ENCODE assay signal across 8 cellular contexts in genomic region chr1:63557365-63557987, GRCh38. TPM values are rescaled to one million over a fixed set of nuclear protein-coding genes. Genes with fewer than 3 reads are reported as not detected.
DNase-seq lines count a peak whose midpoint lies in the region; ATAC-seq and TF ChIP-seq lines count a peak whose summit lies in the region.

No MANE protein-coding gene starts in this region.

- no peaks in the 10 kb centered on the region for H3K27me3 ChIP-seq in dorsolateral prefrontal cortex
- no peaks in the 10 kb centered on the region for H3K27me3 ChIP-seq in upper lobe of left lung

- H3K4me1 Mint-ChIP-seq in progenitor cell of endocrine pancreas (ENCODE audit: low read depth): no peaks in the 10 kb centered on the region

- peak; percentile 37 for DNase-seq in AG10803 (ENCODE audit: low read depth)
- DNase-seq in OCI-M2 (lab: John Stamatoyannopoulos, UW; ENCODE audit: unreplicated experiment): peak; percentile 13
- DNase-seq in dorsolateral prefrontal cortex: peak in 2 of 10 donors; percentile 11 to 25
- no peak for DNase-seq in progenitor cell of endocrine pancreas (ENCODE audit: low spot score, unreplicated experiment)
- DNase-seq in central memory CD4-positive, alpha-beta T cell: no peak
- no peak for DNase-seq in upper lobe of left lung

- ATAC-seq in GM18498 (IDR thresholded peaks at IDR 0.05; ENCODE audit: unreplicated experiment) (peak; percentile 53), HG02884 (IDR thresholded peaks at IDR 0.05; ENCODE audit: unreplicated experiment) (no peak), upper lobe of left lung (ENCODE audit: low FRiP score in 2 of 2) (no peak)

- H3K9me3 ChIP-seq in upper lobe of left lung: no peaks in the 10 kb centered on the region

- TF ChIP-seq EP300 in upper lobe of left lung (IDR thresholded peaks at IDR 0.05): no peak

- H3K27ac ChIP-seq in dorsolateral prefrontal cortex: no peak overlapping the region
- no peak overlapping the region for H3K27ac ChIP-seq in upper lobe of left lung

- H3K9me3 Mint-ChIP-seq in progenitor cell of endocrine pancreas (ENCODE audit: low read depth): no peaks in the 10 kb centered on the region

- no peak overlapping the region for H3K27ac Mint-ChIP-seq in progenitor cell of endocrine pancreas

- WGBS in upper lobe of left lung, 2 donors: 77 to 80% methylated on average over 6 of the region's 6 CpGs

- H3K4me1 ChIP-seq in upper lobe of left lung: no peaks in the 10 kb centered on the region

- H3K36me3 ChIP-seq in upper lobe of left lung: peaks cover 0 to 4% (median 0%) of the 10 kb centered on the region in 4 donors

- intact Hi-C loops in dorsolateral prefrontal cortex (cut with DNase I): no loop called here

- TF ChIP-seq POLR2A in upper lobe of left lung (IDR thresholded peaks at IDR 0.05): no peak

- TF ChIP-seq CTCF in AG10803 (conservative IDR thresholded peaks at IDR 0.05; ENCODE audit: low read length): peak; percentile 74
- TF ChIP-seq CTCF in dorsolateral prefrontal cortex (IDR thresholded peaks at IDR 0.05 in 54 of 56, conservative IDR thresholded peaks at IDR 0.05 in 2 of 56; ENCODE audit: low read depth in 1 of 56, partially characterized antibody in 56 of 56): peak in 54 of 56 donors; percentile 24 to 72 (median 52)
- TF ChIP-seq CTCF in progenitor cell of endocrine pancreas (IDR thresholded peaks at IDR 0.05; ENCODE audit: unreplicated experiment): peak; percentile 68
- TF ChIP-seq CTCF in upper lobe of left lung (IDR thresholded peaks at IDR 0.05): peak in 2 of 6 experiments; percentile 19 to 38

- H3K4me3 ChIP-seq in AG10803 (ENCODE audit: low read length) (no peak overlapping the region), dorsolateral prefrontal cortex (no peak overlapping the region), upper lobe of left lung (no peak overlapping the region)

- H3K4me3 Mint-ChIP-seq in progenitor cell of endocrine pancreas (ENCODE audit: low read depth): no peak overlapping the region

- no peaks in the 10 kb centered on the region for H3K27me3 Mint-ChIP-seq in progenitor cell of endocrine pancreas

- peaks cover 6% of the 10 kb centered on the region for H3K36me3 Mint-ChIP-seq in progenitor cell of endocrine pancreas (ENCODE audit: insufficient read depth)

RNA-seq across cellular contexts. Expression of gene EFCAB7, which starts 34.2 kb away (rescaled TPM):
- total RNA-seq in dorsolateral prefrontal cortex (10 to 100 TPM; 16.8 to 45.1 (median 26.3) TPM), progenitor cell of endocrine pancreas (13.5 and 14.6 TPM in 2 replicates), upper lobe of left lung (10 to 100 TPM in 2 of 6 donors, 1 to 10 TPM in 4; 2.1 to 20.4 (median 4.7) TPM)

RNA-seq across cellular contexts. Expression of gene ITGB3BP, which starts 34.5 kb away (rescaled TPM):
- 10 to 100 TPM in 110 of 120 experiments, 1 to 10 TPM in 10; 7.8 to 52.3 (median 17.5) TPM for total RNA-seq in dorsolateral prefrontal cortex
- 40.3 and 40.4 TPM in 2 replicates for total RNA-seq in progenitor cell of endocrine pancreas
- total RNA-seq in upper lobe of left lung: 10 to 100 TPM in 3 of 6 donors, 1 to 10 TPM in 3; 8.2 to 14.7 (median 10.4) TPM

RNA-seq across cellular contexts. Expression of gene PGM1, which starts 35.7 kb away (rescaled TPM):
- total RNA-seq in dorsolateral prefrontal cortex: 10 to 100 TPM; 25.8 to 77.5 (median 44.4) TPM
- total RNA-seq in progenitor cell of endocrine pancreas: 31.1 and 34.5 TPM in 2 replicates
- 100 to 1,000 TPM in 1 of 6 donors, 10 to 100 TPM in 5; 25.1 to 101 (median 61.3) TPM for total RNA-seq in upper lobe of left lung

Comparison
In these comparisons a context has a peak if more than half of its experiments do, and no peak if none do; other contexts are left out.
1. DNase-seq: peak in AG10803 (single experiment) and OCI-M2 (single experiment); none in progenitor cell of endocrine pancreas (single experiment), central memory CD4-positive, alpha-beta T cell (single experiment) and upper lobe of left lung (0 of 2).